9 cellular contexts compared by ENCODE assay signal in the genomic region with DNA sequence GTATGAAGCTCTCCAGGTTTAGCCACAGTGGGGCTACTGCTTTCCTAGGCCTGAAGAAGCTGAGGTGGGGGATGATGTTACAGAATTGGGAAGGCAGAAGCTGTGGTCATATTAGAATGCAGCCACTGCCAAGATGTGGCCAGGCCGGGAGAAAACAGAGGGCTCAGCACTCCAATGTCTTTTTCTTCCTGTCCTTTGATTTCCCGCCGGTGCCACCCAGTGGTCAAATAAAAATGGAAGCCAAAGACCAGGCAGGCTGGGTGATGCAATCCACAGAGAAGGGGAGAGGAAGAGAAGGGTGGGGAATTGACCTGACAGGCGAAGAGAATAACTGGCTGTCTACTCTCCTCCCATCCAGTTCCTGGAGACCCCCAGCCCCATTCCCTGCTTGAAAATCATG.
DNase-seq lines count a peak whose midpoint lies in the region; ATAC-seq and TF ChIP-seq lines count a peak whose summit lies in the region.
"Had no signal": no experiment of that assay in that cellular context is flagged by ENCODE, and none has a peak within 500 bp of the region (broad histone marks: within the 10 kb centered on the region; RNA-seq: fewer than 3 reads in every experiment).

No MANE protein-coding gene starts in this region.

- H3K4me3 Mint-ChIP-seq in T-helper 2 cell treated with Interferon-gamma antibody and Interleukin-4, amounts not matched to agents 5 μg/mL and 100 μg/mL, for 36 hours: no peak overlapping the region
- H3K4me3 Mint-ChIP-seq in natural killer cell treated with Interleukin-12 subunit alpha and Interleukin-12 subunit beta and Interleukin-15 and Interleukin-18, amount 100 ng/mL, for 72 hours: no peak overlapping the region

- TF ChIP-seq CTCF in uterus (IDR thresholded peaks at IDR 0.05): no peak

- H3K36me3 ChIP-seq in H7 (replicated peaks; ENCODE audit: control insufficient read depth, insufficient read depth, low read length) (no peaks in the 10 kb centered on the region), uterus (no peaks in the 10 kb centered on the region)

- H3K9me3 Mint-ChIP-seq in T-helper 2 cell treated with Interferon-gamma antibody and Interleukin-4, amounts not matched to agents 5 μg/mL and 100 μg/mL, for 36 hours: no peaks in the 10 kb centered on the region
- no peaks in the 10 kb centered on the region for H3K9me3 Mint-ChIP-seq in natural killer cell treated with Interleukin-12 subunit alpha and Interleukin-12 subunit beta and Interleukin-15 and Interleukin-18, amount 100 ng/mL, for 72 hours

- no peak overlapping the region for H3K27ac Mint-ChIP-seq in T-helper 2 cell treated with Interferon-gamma antibody and Interleukin-4, amounts not matched to agents 5 μg/mL and 100 μg/mL, for 36 hours
- H3K27ac Mint-ChIP-seq in natural killer cell treated with Interleukin-12 subunit alpha and Interleukin-12 subunit beta and Interleukin-15 and Interleukin-18, amount 100 ng/mL, for 72 hours: no peak overlapping the region

- peak; percentile 1 for DNase-seq in DMS114 treated with DMSO at 0.1 percent for 48 hours (lab: John Stamatoyannopoulos, UW; ENCODE audit: unreplicated experiment)
- DNase-seq in H7: peak; percentile 62
- peak; percentile 39 for DNase-seq in RPMI7951 (ENCODE audit: low read depth)
- peak; percentile 67 for DNase-seq in inferior parietal cortex (ENCODE audit: extremely low spot score)
- no peak for DNase-seq in T-helper 2 cell treated with Interferon-gamma antibody and Interleukin-4, amounts not matched to agents 5 μg/mL and 100 μg/mL, for 36 hours (ENCODE audit: low spot score)
- DNase-seq in uterus: no peak
- no peak for DNase-seq in natural killer cell treated with Interleukin-12 subunit alpha and Interleukin-12 subunit beta and Interleukin-15 and Interleukin-18, amount 100 ng/mL, for 72 hours (ENCODE audit: low spot score)

- H3K27ac ChIP-seq in uterus: no peak overlapping the region
- H3K27ac ChIP-seq: PC-9 had no signal

- H3K4me3 ChIP-seq in H7 (ENCODE audit: insufficient read depth, low read depth, low read length): no peak overlapping the region
- H3K4me3 ChIP-seq in uterus: no peak overlapping the region
- H3K4me3 ChIP-seq: PC-9 had no signal

- ATAC-seq in GM21381 (IDR thresholded peaks at IDR 0.05; ENCODE audit: unreplicated experiment): no peak
- ATAC-seq in natural killer cell treated with Interleukin-12 subunit alpha and Interleukin-12 subunit beta and Interleukin-15 and Interleukin-18, amount 100 ng/mL, for 72 hours: no peak

- no peaks in the 10 kb centered on the region for H3K36me3 Mint-ChIP-seq in T-helper 2 cell treated with Interferon-gamma antibody and Interleukin-4, amounts not matched to agents 5 μg/mL and 100 μg/mL, for 36 hours (ENCODE audit: low read depth)
- H3K36me3 Mint-ChIP-seq in natural killer cell treated with Interleukin-12 subunit alpha and Interleukin-12 subunit beta and Interleukin-15 and Interleukin-18, amount 100 ng/mL, for 72 hours: no peaks in the 10 kb centered on the region

- intact Hi-C loops in uterus (cut with DNase I; ENCODE audit: low total_unique reads): no loop called here

- H3K4me1 ChIP-seq in uterus: no peaks in the 10 kb centered on the region

- no peaks in the 10 kb centered on the region for H3K27me3 Mint-ChIP-seq in T-helper 2 cell treated with Interferon-gamma antibody and Interleukin-4, amounts not matched to agents 5 μg/mL and 100 μg/mL, for 36 hours (ENCODE audit: low read depth)
- peaks cover 23 to 54% of the 10 kb centered on the region in 2 donors for H3K27me3 Mint-ChIP-seq in natural killer cell treated with Interleukin-12 subunit alpha and Interleukin-12 subunit beta and Interleukin-15 and Interleukin-18, amount 100 ng/mL, for 72 hours

- no peaks in the 10 kb centered on the region for H3K27me3 ChIP-seq in H7 (ENCODE audit: control insufficient read depth, insufficient read depth, low read length)
- H3K27me3 ChIP-seq in uterus: no peaks in the 10 kb centered on the region

- no peak for TF ChIP-seq POLR2A in uterus (IDR thresholded peaks at IDR 0.05)

- no peaks in the 10 kb centered on the region for H3K4me1 Mint-ChIP-seq in T-helper 2 cell treated with Interferon-gamma antibody and Interleukin-4, amounts not matched to agents 5 μg/mL and 100 μg/mL, for 36 hours (ENCODE audit: low read depth)
- no peaks in the 10 kb centered on the region for H3K4me1 Mint-ChIP-seq in natural killer cell treated with Interleukin-12 subunit alpha and Interleukin-12 subunit beta and Interleukin-15 and Interleukin-18, amount 100 ng/mL, for 72 hours (ENCODE audit: low read depth in 2 of 2)

- H3K9me3 ChIP-seq in uterus: no peaks in the 10 kb centered on the region

Comparison
In these comparisons a context has a peak if more than half of its experiments do, and no peak if none do; other contexts are left out.
1. DNase-seq: peak in DMS114 treated with DMSO at 0.1 percent for 48 hours (single experiment), H7 (single experiment), RPMI7951 (single experiment) and inferior parietal cortex (single experiment); none in T-helper 2 cell treated with Interferon-gamma antibody and Interleukin-4, amounts not matched to agents 5 μg/mL and 100 μg/mL, for 36 hours (single experiment), uterus (0 of 2) and natural killer cell treated with Interleukin-12 subunit alpha and Interleukin-12 subunit beta and Interleukin-15 and Interleukin-18, amount 100 ng/mL, for 72 hours (single experiment).